Comparison of ENCODE assay signal across 23 cellular contexts in the genomic region with DNA sequence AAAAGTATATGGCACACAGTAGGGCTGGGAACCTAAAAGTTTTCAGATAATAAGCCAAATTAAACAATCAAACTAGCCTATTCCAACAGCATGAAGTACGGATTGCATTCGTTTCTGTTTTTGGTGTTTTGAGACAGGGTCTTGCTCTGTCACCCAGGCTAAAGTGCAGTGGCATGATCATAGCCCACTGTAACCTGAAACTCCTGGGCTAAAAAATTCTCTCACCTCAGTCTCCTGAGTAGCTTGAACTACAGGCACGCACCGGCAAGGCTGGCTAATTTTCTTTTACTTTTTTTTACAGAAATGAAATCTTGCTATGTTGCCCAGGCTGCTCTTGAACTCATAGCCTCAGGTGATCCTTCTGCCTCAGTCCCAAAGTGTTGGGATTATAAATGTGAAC.
"Had no signal": no experiment of that assay in that cellular context is flagged by ENCODE, and none has a peak within 500 bp of the region (broad histone marks: within the 10 kb centered on the region; RNA-seq: fewer than 3 reads in every experiment).

No MANE protein-coding gene starts in this region.

- H3K4me3 Mint-ChIP-seq: activated CD4-positive, alpha-beta T cell treated with anti-CD3 and anti-CD28 coated beads, Interleukin-2, amount 10 ng/mL, durations not matched to agents 7 days and 5 days; activated CD8-positive, alpha-beta memory T cell treated with anti-CD3 and anti-CD28 coated beads, Interleukin-2, amount 10 ng/mL, durations not matched to agents 7 days and 5 days; activated CD8-positive, alpha-beta T cell treated with anti-CD3 and anti-CD28 coated beads for 36 hours; activated naive CD4-positive, alpha-beta T cell treated with anti-CD3 and anti-CD28 coated beads, Interleukin-2, amount 50 U/mL, for 24 hours; activated T-helper 1 cell treated with anti-CD3 and anti-CD28 coated beads, Interleukin-12 subunit alpha, Interleukin-12 subunit beta, Interleukin-2, Interleukin-4 antibody, amounts not matched to agents 30 ng/mL and 10 ng/mL and 1 ng/mL, durations not matched to agents 14 hours and 24 hours and 36 hours; immature natural killer cell; naive thymus-derived CD4-positive, alpha-beta T cell; stimulated activated effector memory CD8-positive, alpha-beta T cell treated with anti-CD3 and anti-CD28 coated beads, Interleukin-12 subunit alpha, Interleukin-12 subunit beta, amount 100 ng/mL, for 72 hours had no signal

- H3K36me3 Mint-ChIP-seq: immature natural killer cell had no signal

- DNase-seq: activated CD4-positive, alpha-beta T cell treated with anti-CD3 and anti-CD28 coated beads, Interleukin-2, amount 10 ng/mL, durations not matched to agents 7 days and 5 days; activated CD4-positive, CD25-positive, alpha-beta regulatory T cell treated with anti-CD3 and anti-CD28 coated beads, Interleukin-2, amount 50 U/mL, for 72 hours; activated CD8-positive, alpha-beta memory T cell treated with anti-CD3 and anti-CD28 coated beads, Interleukin-2, amount 10 ng/mL, durations not matched to agents 7 days and 5 days; activated CD8-positive, alpha-beta T cell treated with anti-CD3 and anti-CD28 coated beads for 36 hours; activated gamma-delta T cell treated with Interleukin-2 at 50 U/mL for 16 hours; activated T-cell treated with anti-CD3 and anti-CD28 coated beads for 4 hours; aorta; central memory CD4-positive, alpha-beta T cell; dermis blood vessel endothelial cell; effector CD8-positive, alpha-beta T cell; erythroblast; foreskin fibroblast; immature natural killer cell; left lung; naive thymus-derived CD4-positive, alpha-beta T cell; stimulated activated CD4-positive, alpha-beta T cell treated with anti-CD3 and anti-CD28 coated beads, Interleukin-1b, Interleukin-23, amount 100 ng/mL, for 48 hours; testis; trophoblast cell; uterus had no signal

- ATAC-seq: activated CD8-positive, alpha-beta memory T cell treated with anti-CD3 and anti-CD28 coated beads, Interleukin-2, amount 10 ng/mL, durations not matched to agents 7 days and 5 days; activated CD8-positive, alpha-beta T cell treated with anti-CD3 and anti-CD28 coated beads for 36 hours; left lung; naive thymus-derived CD4-positive, alpha-beta T cell; stimulated activated effector memory CD8-positive, alpha-beta T cell treated with anti-CD3 and anti-CD28 coated beads, Interleukin-12 subunit alpha, Interleukin-12 subunit beta, amount 100 ng/mL, for 72 hours had no signal

- H3K27ac Mint-ChIP-seq: activated CD4-positive, alpha-beta T cell treated with anti-CD3 and anti-CD28 coated beads, Interleukin-2, amount 10 ng/mL, durations not matched to agents 7 days and 5 days; activated CD8-positive, alpha-beta memory T cell treated with anti-CD3 and anti-CD28 coated beads, Interleukin-2, amount 10 ng/mL, durations not matched to agents 7 days and 5 days; activated CD8-positive, alpha-beta T cell treated with anti-CD3 and anti-CD28 coated beads for 36 hours; activated naive CD4-positive, alpha-beta T cell treated with anti-CD3 and anti-CD28 coated beads, Interleukin-2, amount 50 U/mL, for 24 hours; activated T-helper 1 cell treated with anti-CD3 and anti-CD28 coated beads, Interleukin-12 subunit alpha, Interleukin-12 subunit beta, Interleukin-2, Interleukin-4 antibody, amounts not matched to agents 30 ng/mL and 10 ng/mL and 1 ng/mL, durations not matched to agents 14 hours and 24 hours and 36 hours; naive thymus-derived CD4-positive, alpha-beta T cell; progenitor cell of endocrine pancreas; stimulated activated effector memory CD8-positive, alpha-beta T cell treated with anti-CD3 and anti-CD28 coated beads, Interleukin-12 subunit alpha, Interleukin-12 subunit beta, amount 100 ng/mL, for 72 hours had no signal

- H3K27me3 Mint-ChIP-seq: activated CD4-positive, alpha-beta T cell treated with anti-CD3 and anti-CD28 coated beads, Interleukin-2, amount 10 ng/mL, durations not matched to agents 7 days and 5 days; activated CD8-positive, alpha-beta memory T cell treated with anti-CD3 and anti-CD28 coated beads, Interleukin-2, amount 10 ng/mL, durations not matched to agents 7 days and 5 days; activated CD8-positive, alpha-beta T cell treated with anti-CD3 and anti-CD28 coated beads for 36 hours; activated naive CD4-positive, alpha-beta T cell treated with anti-CD3 and anti-CD28 coated beads, Interleukin-2, amount 50 U/mL, for 24 hours; progenitor cell of endocrine pancreas had no signal

- H3K9me3 Mint-ChIP-seq: activated CD4-positive, alpha-beta T cell treated with anti-CD3 and anti-CD28 coated beads, Interleukin-2, amount 10 ng/mL, durations not matched to agents 7 days and 5 days; activated CD8-positive, alpha-beta T cell treated with anti-CD3 and anti-CD28 coated beads for 36 hours; activated naive CD4-positive, alpha-beta T cell treated with anti-CD3 and anti-CD28 coated beads, Interleukin-2, amount 50 U/mL, for 24 hours; activated T-helper 1 cell treated with anti-CD3 and anti-CD28 coated beads, Interleukin-12 subunit alpha, Interleukin-12 subunit beta, Interleukin-2, Interleukin-4 antibody, amounts not matched to agents 30 ng/mL and 10 ng/mL and 1 ng/mL, durations not matched to agents 14 hours and 24 hours and 36 hours; immature natural killer cell; stimulated activated effector memory CD8-positive, alpha-beta T cell treated with anti-CD3 and anti-CD28 coated beads, Interleukin-12 subunit alpha, Interleukin-12 subunit beta, amount 100 ng/mL, for 72 hours had no signal
